21 cellular contexts compared by ENCODE assay signal in genomic region chrX:154164902-154165301, GRCh38. TPM values are rescaled to one million over a fixed set of nuclear protein-coding genes. Genes with fewer than 3 reads are reported as not detected.
"Had no signal": no experiment of that assay in that cellular context is flagged by ENCODE, and none has a peak within 500 bp of the region (broad histone marks: within the 10 kb centered on the region; RNA-seq: fewer than 3 reads in every experiment).

No MANE protein-coding gene starts in this region.

RNA-seq across cellular contexts. Expression of gene OPN1MW, which starts 17.5 kb away (rescaled TPM):
- total RNA-seq: activated naive CD4-positive, alpha-beta T cell treated with anti-CD3 and anti-CD28 coated beads for 36 hours; activated naive CD4-positive, alpha-beta T cell treated with anti-CD3 and anti-CD28 coated beads, Interleukin-2, amount 50 U/mL, for 72 hours; activated naive CD8-positive, alpha-beta T cell treated with anti-CD3 and anti-CD28 coated beads for 36 hours; activated naive CD8-positive, alpha-beta T cell treated with anti-CD3 and anti-CD28 coated beads, Interleukin-2, amount 10 ng/mL, durations not matched to agents 7 days and 5 days; activated T-cell treated with anti-CD3 and anti-CD28 coated beads, Interleukin-2, amount 50 U/mL, for 4 hours; activated T-cell treated with anti-CD3 and anti-CD28 coated beads, Interleukin-2, amount 50 U/mL, for 72 hours; activated T-helper 1 cell treated with anti-CD3 and anti-CD28 coated beads, Interleukin-12 subunit alpha, Interleukin-12 subunit beta, Interleukin-2, Interleukin-4 antibody, amounts not matched to agents 30 ng/mL and 10 ng/mL and 1 ng/mL, durations not matched to agents 14 hours and 24 hours and 36 hours; activated T-helper 17 cell treated with anti-CD3 and anti-CD28 coated beads, Interleukin-2, amount 50 U/mL, for 72 hours; activated T-helper 2 cell treated with anti-CD3 and anti-CD28 coated beads, Interferon-gamma antibody, Interleukin-2, Interleukin-4, amounts not matched to agents 10 μg/mL and 5 μg/mL and 100 μg/mL, durations not matched to agents 14 hours and 24 hours and 36 hours; adrenal gland; aorta; ascending aorta; astrocyte; body of pancreas; breast epithelium; bronchial epithelial cell; cardiac muscle cell; cardiac septum; cerebellum; chondrocyte had no signal
- polyA plus RNA-seq: adipose tissue, adrenal gland, aorta, cardiac muscle cell had no signal

RNA-seq across cellular contexts. Expression of gene OPN1LW, which starts 20.9 kb away (rescaled TPM):
- total RNA-seq: activated naive CD4-positive, alpha-beta T cell treated with anti-CD3 and anti-CD28 coated beads for 36 hours; activated naive CD4-positive, alpha-beta T cell treated with anti-CD3 and anti-CD28 coated beads, Interleukin-2, amount 50 U/mL, for 72 hours; activated naive CD8-positive, alpha-beta T cell treated with anti-CD3 and anti-CD28 coated beads for 36 hours; activated naive CD8-positive, alpha-beta T cell treated with anti-CD3 and anti-CD28 coated beads, Interleukin-2, amount 10 ng/mL, durations not matched to agents 7 days and 5 days; activated T-cell treated with anti-CD3 and anti-CD28 coated beads, Interleukin-2, amount 50 U/mL, for 4 hours; activated T-cell treated with anti-CD3 and anti-CD28 coated beads, Interleukin-2, amount 50 U/mL, for 72 hours; activated T-helper 1 cell treated with anti-CD3 and anti-CD28 coated beads, Interleukin-12 subunit alpha, Interleukin-12 subunit beta, Interleukin-2, Interleukin-4 antibody, amounts not matched to agents 30 ng/mL and 10 ng/mL and 1 ng/mL, durations not matched to agents 14 hours and 24 hours and 36 hours; activated T-helper 17 cell treated with anti-CD3 and anti-CD28 coated beads, Interleukin-2, amount 50 U/mL, for 72 hours; activated T-helper 2 cell treated with anti-CD3 and anti-CD28 coated beads, Interferon-gamma antibody, Interleukin-2, Interleukin-4, amounts not matched to agents 10 μg/mL and 5 μg/mL and 100 μg/mL, durations not matched to agents 14 hours and 24 hours and 36 hours; adrenal gland; aorta; ascending aorta; astrocyte; body of pancreas; breast epithelium; bronchial epithelial cell; cardiac muscle cell; cardiac septum; cerebellum; chondrocyte had no signal
- polyA plus RNA-seq: adipose tissue, adrenal gland, aorta, cardiac muscle cell had no signal

RNA-seq across cellular contexts. Expression of gene OPN1MW2, which starts 54.7 kb away (rescaled TPM):
- total RNA-seq: activated naive CD4-positive, alpha-beta T cell treated with anti-CD3 and anti-CD28 coated beads for 36 hours; activated naive CD4-positive, alpha-beta T cell treated with anti-CD3 and anti-CD28 coated beads, Interleukin-2, amount 50 U/mL, for 72 hours; activated naive CD8-positive, alpha-beta T cell treated with anti-CD3 and anti-CD28 coated beads for 36 hours; activated naive CD8-positive, alpha-beta T cell treated with anti-CD3 and anti-CD28 coated beads, Interleukin-2, amount 10 ng/mL, durations not matched to agents 7 days and 5 days; activated T-cell treated with anti-CD3 and anti-CD28 coated beads, Interleukin-2, amount 50 U/mL, for 4 hours; activated T-cell treated with anti-CD3 and anti-CD28 coated beads, Interleukin-2, amount 50 U/mL, for 72 hours; activated T-helper 1 cell treated with anti-CD3 and anti-CD28 coated beads, Interleukin-12 subunit alpha, Interleukin-12 subunit beta, Interleukin-2, Interleukin-4 antibody, amounts not matched to agents 30 ng/mL and 10 ng/mL and 1 ng/mL, durations not matched to agents 14 hours and 24 hours and 36 hours; activated T-helper 17 cell treated with anti-CD3 and anti-CD28 coated beads, Interleukin-2, amount 50 U/mL, for 72 hours; activated T-helper 2 cell treated with anti-CD3 and anti-CD28 coated beads, Interferon-gamma antibody, Interleukin-2, Interleukin-4, amounts not matched to agents 10 μg/mL and 5 μg/mL and 100 μg/mL, durations not matched to agents 14 hours and 24 hours and 36 hours; adrenal gland; aorta; ascending aorta; astrocyte; body of pancreas; breast epithelium; bronchial epithelial cell; cardiac muscle cell; cardiac septum; cerebellum; chondrocyte had no signal
- polyA plus RNA-seq: adipose tissue, adrenal gland, aorta, cardiac muscle cell had no signal
